Comparison of ENCODE assay signal across 9 cellular contexts in the genomic region with DNA sequence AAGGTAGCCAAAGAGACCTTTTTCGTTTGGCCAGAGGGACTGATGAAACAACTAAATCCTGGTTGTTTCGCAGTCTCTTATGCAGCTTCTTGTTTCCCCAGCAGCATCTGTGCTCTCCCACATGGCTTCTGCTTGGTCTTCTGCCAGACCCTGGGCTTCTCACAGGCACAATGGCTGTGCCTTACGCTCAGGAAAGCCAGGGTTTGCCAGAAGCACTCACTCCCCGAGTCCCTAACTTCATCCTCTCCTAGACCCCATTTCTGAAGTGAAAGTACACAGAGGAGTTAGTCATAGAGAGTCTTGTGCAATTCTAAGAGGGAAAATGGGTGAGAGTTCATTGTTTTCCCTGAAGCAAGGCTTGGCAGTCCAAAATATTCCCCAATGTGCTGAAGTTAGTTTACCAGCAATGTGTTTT.
DNase-seq lines count a peak whose midpoint lies in the region; ATAC-seq and TF ChIP-seq lines count a peak whose summit lies in the region.
"Had no signal": no experiment of that assay in that cellular context is flagged by ENCODE, and none has a peak within 500 bp of the region (broad histone marks: within the 10 kb centered on the region; RNA-seq: fewer than 3 reads in every experiment).

No MANE protein-coding gene starts in this region.

- in situ Hi-C loops in astrocyte of the spinal cord (cut with HindIII; ENCODE audit: low sequenced_read_pairs), result no loop called here

- H3K27ac ChIP-seq in stomach, result peak overlapping the region in 4 of 5 donors; percentile 56 to 84 (median 70)

- ATAC-seq in GM21576 (IDR thresholded peaks at IDR 0.05; ENCODE audit: unreplicated experiment) (no peak), HG03196 (IDR thresholded peaks at IDR 0.05; ENCODE audit: unreplicated experiment) (no peak)

- peaks cover 0 to 21% (median 8%) of the 10 kb centered on the region in 4 donors for H3K4me1 ChIP-seq in stomach

- TF ChIP-seq CTCF in astrocyte of the spinal cord (IDR thresholded peaks at IDR 0.05; ENCODE audit: low read depth, low read length) (no peak), kidney epithelial cell (IDR thresholded peaks at IDR 0.05; ENCODE audit: insufficient read depth, low read length, poor library complexity, severe bottlenecking) (no peak), stomach (IDR thresholded peaks at IDR 0.05) (no peak)

- TF ChIP-seq POLR2A in stomach (IDR thresholded peaks at IDR 0.05) (no peak), erythroblast (IDR thresholded peaks at IDR 0.05; ENCODE audit: low read length) (no peak)

- 53 to 58% (median 57%) methylated on average over 4 of the region's 4 CpGs for WGBS in stomach, 5 donors

- no peak for TF ChIP-seq EP300 in stomach (IDR thresholded peaks at IDR 0.05)

- intact Hi-C loops in stomach (cut with DNase I; ENCODE audit: low total_unique reads), result no loop called here

- DNase-seq in HPDE6-E6E7 (ENCODE audit: extremely low spot score), result peak; percentile 16
- peak; percentile 59 for DNase-seq in astrocyte of the spinal cord (ENCODE audit: low read depth, low spot score)
- DNase-seq in kidney epithelial cell (ENCODE audit: low read depth), result peak; percentile 2
- DNase-seq in stomach, result peak; percentile 27
- DNase-seq in activated CD4-positive, alpha-beta T cell treated with anti-CD3 and anti-CD28 coated beads for 4 hours, result no peak
- DNase-seq in erythroblast (lab: John Stamatoyannopoulos, UW), result no peak
- DNase-seq: effector memory CD4-positive, alpha-beta T cell had no signal

- H3K27me3 ChIP-seq in kidney epithelial cell (ENCODE audit: control insufficient read depth, insufficient read depth, low read length), result no peaks in the 10 kb centered on the region
- no peaks in the 10 kb centered on the region for H3K27me3 ChIP-seq in stomach

- no peaks in the 10 kb centered on the region for H3K9me3 ChIP-seq in stomach

- H3K4me3 ChIP-seq in astrocyte of the spinal cord (ENCODE audit: low read depth, low read length) (no peak overlapping the region), kidney epithelial cell (ENCODE audit: low read depth, low read length) (no peak overlapping the region), stomach (peak overlapping the region in 1 of 4 donors; percentile 13)

- H3K36me3 ChIP-seq in kidney epithelial cell (ENCODE audit: control insufficient read depth, insufficient read depth, low read length) (no peaks in the 10 kb centered on the region), stomach (no peaks in the 10 kb centered on the region)

Comparison
In these comparisons a context has a peak if more than half of its experiments do, and no peak if none do; other contexts are left out.
1. DNase-seq: peak in HPDE6-E6E7 (single experiment), astrocyte of the spinal cord (single experiment), kidney epithelial cell (single experiment) and stomach (single experiment); none in activated CD4-positive, alpha-beta T cell treated with anti-CD3 and anti-CD28 coated beads for 4 hours (0 of 2) and erythroblast (0 of 2).